Comparison of ENCODE assay signal across 14 cellular contexts in the genomic region with DNA sequence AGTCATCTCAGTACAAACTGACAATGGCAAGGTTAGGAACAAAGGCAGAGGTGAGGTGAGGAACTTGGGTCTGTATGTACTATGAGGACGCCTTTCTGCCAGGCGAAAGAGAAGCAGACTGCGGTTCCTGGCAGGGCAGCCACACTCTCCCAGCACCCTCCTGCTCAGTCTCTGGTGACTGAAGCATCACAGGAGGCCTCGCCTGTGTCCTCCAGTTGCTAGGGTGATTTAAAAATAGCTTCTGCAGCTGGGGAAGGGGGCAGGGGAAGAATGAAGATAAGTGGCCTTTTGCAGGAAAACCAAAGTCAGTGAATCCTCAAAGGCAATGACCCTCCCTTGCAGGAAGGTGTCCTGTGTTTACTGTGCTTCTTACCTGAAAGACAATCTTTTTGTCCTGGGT.
A peak's percentile ranks its signal among the peaks of the same experiment; 100 is the strongest.
DNase-seq lines count a peak whose midpoint lies in the region; ATAC-seq and TF ChIP-seq lines count a peak whose summit lies in the region.
"Had no signal": no experiment of that assay in that cellular context is flagged by ENCODE, and none has a peak within 500 bp of the region (broad histone marks: within the 10 kb centered on the region; RNA-seq: fewer than 3 reads in every experiment).

No MANE protein-coding gene starts in this region.

- no peaks in the 10 kb centered on the region for H3K9me3 Mint-ChIP-seq in activated naive CD4-positive, alpha-beta T cell treated with anti-CD3 and anti-CD28 coated beads, Interleukin-2, amount 10 ng/mL, durations not matched to agents 7 days and 5 days
- H3K9me3 Mint-ChIP-seq: activated CD4-positive, alpha-beta T cell treated with anti-CD3 and anti-CD28 coated beads, Interleukin-2, amount 10 ng/mL, durations not matched to agents 24 days and 14 days; activated T-helper 2 cell treated with anti-CD3 and anti-CD28 coated beads, Interferon-gamma antibody, Interleukin-2, Interleukin-4, amounts not matched to agents 10 μg/mL and 5 μg/mL and 100 μg/mL, durations not matched to agents 14 hours and 24 hours and 36 hours had no signal

- no peaks in the 10 kb centered on the region for H3K27me3 ChIP-seq in GM06990 (replicated peaks; ENCODE audit: control insufficient read depth, insufficient read depth, low read length)
- H3K27me3 ChIP-seq in endocrine pancreas (ENCODE audit: control insufficient read depth, insufficient read depth, low read length): no peaks in the 10 kb centered on the region
- H3K27me3 ChIP-seq in vagina: no peaks in the 10 kb centered on the region

- intact Hi-C loops in vagina (cut with DNase I): no loop called here

- TF ChIP-seq CTCF in GM06990 (IDR thresholded peaks at IDR 0.05; ENCODE audit: insufficient read depth, low read length, poor library complexity, severe bottlenecking) (no peak), vagina (IDR thresholded peaks at IDR 0.05) (no peak)

- no peak for TF ChIP-seq POLR2A in vagina (IDR thresholded peaks at IDR 0.05)

- DNase-seq in GM06990 (ENCODE audit: extremely low read depth, insufficient read length) (peak; percentile 4), NCI-H2227 (lab: John Stamatoyannopoulos, UW; ENCODE audit: unreplicated experiment) (peak; percentile 45), myocyte (ENCODE audit: low read depth) (peak; percentile 23), GM19240 (ENCODE audit: insufficient read length, low spot score) (no peak), vagina (ENCODE audit: extremely low spot score in 2 of 2) (no peak)
- DNase-seq in activated naive CD4-positive, alpha-beta T cell treated with anti-CD3 and anti-CD28 coated beads, Interleukin-2, amount 10 ng/mL, durations not matched to agents 7 days and 5 days: no peak
- DNase-seq: activated CD4-positive, alpha-beta T cell treated with anti-CD3 and anti-CD28 coated beads, Interleukin-2, amount 10 ng/mL, durations not matched to agents 24 days and 14 days; NCI-H2081; T-helper 1 cell had no signal

- no peak overlapping the region for H3K27ac ChIP-seq in vagina
- H3K27ac ChIP-seq: epithelial cell of prostate had no signal

- CTCF ChIA-PET in activated naive CD4-positive, alpha-beta T cell treated with anti-CD3 and anti-CD28 coated beads, Interleukin-2, amount 10 ng/mL, durations not matched to agents 7 days and 5 days (lab: Charles Lee): no interaction called here

- no peak overlapping the region for H3K4me3 ChIP-seq in GM06990 (replicated peaks; ENCODE audit: low read depth, low read length)
- no peak overlapping the region for H3K4me3 ChIP-seq in endocrine pancreas (ENCODE audit: control insufficient read depth, insufficient read depth, low read length)
- no peak overlapping the region for H3K4me3 ChIP-seq in vagina

- H3K27ac Mint-ChIP-seq in activated naive CD4-positive, alpha-beta T cell treated with anti-CD3 and anti-CD28 coated beads, Interleukin-2, amount 10 ng/mL, durations not matched to agents 7 days and 5 days: no peak overlapping the region
- H3K27ac Mint-ChIP-seq: activated CD4-positive, alpha-beta T cell treated with anti-CD3 and anti-CD28 coated beads, Interleukin-2, amount 10 ng/mL, durations not matched to agents 24 days and 14 days; activated T-helper 2 cell treated with anti-CD3 and anti-CD28 coated beads, Interferon-gamma antibody, Interleukin-2, Interleukin-4, amounts not matched to agents 10 μg/mL and 5 μg/mL and 100 μg/mL, durations not matched to agents 14 hours and 24 hours and 36 hours; B cell had no signal

- H3K36me3 ChIP-seq in GM06990 (ENCODE audit: control insufficient read depth, insufficient read depth, low read length) (no peaks in the 10 kb centered on the region), endocrine pancreas (ENCODE audit: control insufficient read depth, insufficient read depth, low read length) (no peaks in the 10 kb centered on the region), vagina (no peaks in the 10 kb centered on the region)

- peak overlapping the region; percentile 10 for H3K9ac ChIP-seq in endocrine pancreas (ENCODE audit: control insufficient read depth, insufficient read depth, low read length)

- no peak for ATAC-seq in GM18498 (IDR thresholded peaks at IDR 0.05; ENCODE audit: unreplicated experiment)

- no peaks in the 10 kb centered on the region for H3K4me1 Mint-ChIP-seq in activated naive CD4-positive, alpha-beta T cell treated with anti-CD3 and anti-CD28 coated beads, Interleukin-2, amount 10 ng/mL, durations not matched to agents 7 days and 5 days

- peaks cover 10% of the 10 kb centered on the region for H3K27me3 Mint-ChIP-seq in activated naive CD4-positive, alpha-beta T cell treated with anti-CD3 and anti-CD28 coated beads, Interleukin-2, amount 10 ng/mL, durations not matched to agents 7 days and 5 days
- H3K27me3 Mint-ChIP-seq: activated CD4-positive, alpha-beta T cell treated with anti-CD3 and anti-CD28 coated beads, Interleukin-2, amount 10 ng/mL, durations not matched to agents 24 days and 14 days had no signal

- H3K4me1 ChIP-seq in endocrine pancreas (ENCODE audit: control insufficient read depth, insufficient read depth, low read length): no peaks in the 10 kb centered on the region
- peaks cover 9% of the 10 kb centered on the region for H3K4me1 ChIP-seq in vagina

- no peaks in the 10 kb centered on the region for H3K36me3 Mint-ChIP-seq in activated naive CD4-positive, alpha-beta T cell treated with anti-CD3 and anti-CD28 coated beads, Interleukin-2, amount 10 ng/mL, durations not matched to agents 7 days and 5 days

- H3K9me3 ChIP-seq in endocrine pancreas (ENCODE audit: control insufficient read depth, low read length): no peaks in the 10 kb centered on the region
- H3K9me3 ChIP-seq in vagina: no peaks in the 10 kb centered on the region

- H3K4me3 Mint-ChIP-seq in activated naive CD4-positive, alpha-beta T cell treated with anti-CD3 and anti-CD28 coated beads, Interleukin-2, amount 10 ng/mL, durations not matched to agents 7 days and 5 days: no peak overlapping the region
- H3K4me3 Mint-ChIP-seq: activated CD4-positive, alpha-beta T cell treated with anti-CD3 and anti-CD28 coated beads, Interleukin-2, amount 10 ng/mL, durations not matched to agents 24 days and 14 days; B cell had no signal

Comparison
In these comparisons a context has a peak if more than half of its experiments do, and no peak if none do; other contexts are left out.
1. DNase-seq: peak in GM06990 (single experiment), NCI-H2227 (single experiment) and myocyte (single experiment); none in GM19240 (single experiment), activated naive CD4-positive, alpha-beta T cell treated with anti-CD3 and anti-CD28 coated beads, Interleukin-2, amount 10 ng/mL, durations not matched to agents 7 days and 5 days (single experiment) and vagina (0 of 2).